ENCODE assay signal across 9 cellular contexts in genomic region chr17:35809855-35810461, GRCh38. TPM values are rescaled to one million over a fixed set of nuclear protein-coding genes. Genes with fewer than 3 reads are reported as not detected.
A peak's percentile ranks its signal among the peaks of the same experiment; 100 is the strongest.
DNase-seq lines count a peak whose midpoint lies in the region; ATAC-seq, FAIRE-seq and TF ChIP-seq lines count a peak whose summit lies in the region.
"Had no signal": no experiment of that assay in that cellular context is flagged by ENCODE, and none has a peak within 500 bp of the region (broad histone marks: within the 10 kb centered on the region; RNA-seq: fewer than 3 reads in every experiment).

No MANE protein-coding gene starts in this region.

- H3K27ac ChIP-seq in right atrium auricular region, result peak overlapping the region; percentile 92 to 99
- H3K27ac ChIP-seq in skeletal muscle tissue (ENCODE audit: low read depth, low read length), result peak overlapping the region; percentile 91

- H3K9me3 Mint-ChIP-seq in WTC11, result no peaks in the 10 kb centered on the region

- TF ChIP-seq CTCF in WTC11 (IDR thresholded peaks at IDR 0.05), result no peak
- TF ChIP-seq CTCF in right atrium auricular region (IDR thresholded peaks at IDR 0.05), result no peak

- H3K36me3 ChIP-seq in right atrium auricular region (no peaks in the 10 kb centered on the region), skeletal muscle tissue (ENCODE audit: control insufficient read depth in 3 of 3, insufficient read depth in 3 of 3, low read length in 3 of 3) (no peaks in the 10 kb centered on the region)

- peak overlapping the region; percentile 95 to 98 (median 96) for H3K9ac ChIP-seq in skeletal muscle tissue (ENCODE audit: low read depth in 1 of 3, low read length in 3 of 3)

- H3K4me3 ChIP-seq in right atrium auricular region (peak overlapping the region; percentile 82 to 92), skeletal muscle tissue (ENCODE audit: low read length in 3 of 3) (peak overlapping the region; percentile 99)

- POLR2A ChIA-PET in WTC11 (lab: Charles Lee), result interaction anchor here (0.9 to 3.2 kb wide), 4 partner anchors 15 to 121 kb away, joined by 3 to 37 read pairs (median 3); partner anchors contain the start of gene MMP28

- H3K9me3 ChIP-seq in right atrium auricular region (no peaks in the 10 kb centered on the region), skeletal muscle tissue (ENCODE audit: control insufficient read depth in 3 of 3, low read length in 3 of 3) (no peaks in the 10 kb centered on the region)

- H3K4me1 ChIP-seq in right atrium auricular region (peaks cover 0 to 34% of the 10 kb centered on the region in 2 donors), skeletal muscle tissue (ENCODE audit: control insufficient read depth in 3 of 3, insufficient read depth in 3 of 3, low read length in 3 of 3) (peaks cover 13 to 23% (median 21%) of the 10 kb centered on the region in 3 donors)

- peak overlapping the region; percentile 99 for H3K4me3 Mint-ChIP-seq in WTC11

- peak; percentile 61 for DNase-seq in stimulated activated CD4-positive, alpha-beta T cell treated with anti-CD3 and anti-CD28 coated beads, Interleukin-1b, Interleukin-23, amount 100 ng/mL, for 48 hours
- no peak for DNase-seq in stimulated activated CD4-positive, alpha-beta T cell treated with anti-CD3 and anti-CD28 coated beads, Interleukin-4, amount 100 ng/mL, for 1 hour
- DNase-seq in WTC11 (ENCODE audit: low spot score) (no peak), right atrium auricular region (ENCODE audit: low spot score) (no peak), GM19239 (ENCODE audit: insufficient read length, low spot score) (no peak), AG08395 (ENCODE audit: low spot score) (no peak)
- DNase-seq in stimulated activated CD4-positive, alpha-beta T cell treated with anti-CD3 and anti-CD28 coated beads, Interleukin-15, amount 100 ng/mL, for 24 hours, result no peak

- no peak for FAIRE-seq in GM19239 (lab: Jason Lieb, UNC)

- no peak for ATAC-seq in WTC11

- H3K27me3 ChIP-seq in right atrium auricular region (no peaks in the 10 kb centered on the region), skeletal muscle tissue (ENCODE audit: control insufficient read depth in 3 of 3, insufficient read depth in 3 of 3, low read length in 3 of 3) (no peaks in the 10 kb centered on the region)

- H3K27ac Mint-ChIP-seq in WTC11, result peak overlapping the region; percentile 96

- CTCF ChIA-PET in WTC11 (lab: Charles Lee), result interaction anchor here (0.8 to 3.4 kb wide), 8 partner anchors 22 to 197 kb away, joined by 3 to 161 read pairs (median 11); partner anchors contain the start of genes HEATR9 and RASL10B

- peaks cover 34% of the 10 kb centered on the region for H3K4me1 Mint-ChIP-seq in WTC11

- no peaks in the 10 kb centered on the region for H3K27me3 Mint-ChIP-seq in WTC11 (ENCODE audit: low read depth)

- H3K36me3 Mint-ChIP-seq in WTC11, result peaks cover 22% of the 10 kb centered on the region

TF ChIP-seq in WTC11, 78 proteins besides CTCF, POLR2A, EP300 and RAD21:
- TF ChIP-seq, protein P1, sequence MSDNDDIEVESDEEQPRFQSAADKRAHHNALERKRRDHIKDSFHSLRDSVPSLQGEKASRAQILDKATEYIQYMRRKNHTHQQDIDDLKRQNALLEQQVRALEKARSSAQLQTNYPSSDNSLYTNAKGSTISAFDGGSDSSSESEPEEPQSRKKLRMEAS (CRISPR knock-in tag; IDR thresholded peaks at IDR 0.05), result no peak
- TF ChIP-seq SMAD4 (CRISPR knock-in tag; IDR thresholded peaks at IDR 0.05), result 0 out of 2 replicates have a peak, but pooled peaks have one; percentile 18
TF ChIP-seq in WTC11: peak in this region for 1.

RNA-seq across cellular contexts. Expression of gene TAF15, which starts 0.7 kb away (rescaled TPM):
- total RNA-seq in WTC11 (2021) (273 to 322 TPM (median 316 TPM) in 3 replicates), right atrium auricular region (10 to 100 TPM; 25.7 to 31.7 TPM), skeletal muscle tissue (53.8 TPM)

RNA-seq across cellular contexts. Expression of gene MMP28, which starts 14.5 kb away (rescaled TPM):
- total RNA-seq in WTC11 (2021) (0.22 TPM in 1 of 3 replicates, not detected in the others), right atrium auricular region (10 to 100 TPM; 10.5 to 14.9 TPM), skeletal muscle tissue (4.2 TPM)

RNA-seq across cellular contexts. Expression of gene C17orf50, which starts 49.3 kb away (rescaled TPM):
- 0.30 to 0.89 TPM (median 0.35 TPM) in 3 replicates for total RNA-seq in WTC11 (2021)
- not detected for total RNA-seq in right atrium auricular region
- not detected for total RNA-seq in skeletal muscle tissue
- total RNA-seq: left cardiac atrium had no signal

RNA-seq across cellular contexts. Expression of gene GAS2L2, which starts 56.9 kb away (rescaled TPM):
- 0.07 to 0.30 TPM (median 0.15 TPM) in 3 replicates for total RNA-seq in WTC11 (2021)
- total RNA-seq in right atrium auricular region, result not detected
- total RNA-seq in skeletal muscle tissue, result not detected

RNA-seq across cellular contexts. Expression of gene HEATR9, which starts 58.7 kb away (rescaled TPM):
- not detected in 3 replicates for total RNA-seq in WTC11 (2021)
- not detected for total RNA-seq in right atrium auricular region
- not detected for total RNA-seq in skeletal muscle tissue
- total RNA-seq: left cardiac atrium had no signal
